15 cellular contexts compared by ENCODE assay signal in the genomic region with DNA sequence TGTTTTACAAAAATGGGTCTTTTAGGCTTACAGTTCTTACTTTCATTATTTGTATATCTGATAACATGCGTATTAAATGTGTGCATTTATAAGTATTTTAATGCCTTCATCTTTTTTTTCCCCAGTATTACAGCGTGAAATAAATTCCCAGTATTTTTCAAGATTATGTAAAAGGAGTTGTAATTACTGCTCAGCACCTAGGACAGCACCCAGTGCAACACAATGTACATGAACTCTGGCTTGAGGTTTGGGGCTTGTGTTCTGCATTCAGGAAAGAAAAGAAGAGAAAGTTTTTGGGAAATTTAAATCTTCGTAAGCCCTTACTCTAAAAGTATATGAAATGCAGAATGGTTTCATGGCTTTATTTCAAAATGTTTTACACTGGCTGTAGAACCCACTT. TPM values are rescaled to one million over a fixed set of nuclear protein-coding genes. Genes with fewer than 3 reads are reported as not detected.
DNase-seq lines count a peak whose midpoint lies in the region; ATAC-seq, FAIRE-seq and TF ChIP-seq lines count a peak whose summit lies in the region.
"Had no signal": no experiment of that assay in that cellular context is flagged by ENCODE, and none has a peak within 500 bp of the region (broad histone marks: within the 10 kb centered on the region; RNA-seq: fewer than 3 reads in every experiment).

No MANE protein-coding gene starts in this region.

- H3K4me1 ChIP-seq in A549: no peaks in the 10 kb centered on the region
- no peaks in the 10 kb centered on the region for H3K4me1 ChIP-seq in HEK293 (ENCODE audit: control insufficient read depth, insufficient read depth, low read length)
- H3K4me1 ChIP-seq: BLaER1 treated with 17β-estradiol and CSF1 and Interleukin-3, amounts not matched to agents 10 nM and 100 nM had no signal

- DNase-seq in A549 (ENCODE audit: low read depth in 1 of 2, low spot score in 1 of 2): peak in 1 of 2 experiments; percentile 19
- DNase-seq in activated CD8-positive, alpha-beta T cell treated with anti-CD3 and anti-CD28 coated beads for 36 hours: peak; percentile 6
- DNase-seq in glomerular visceral epithelial cell (ENCODE audit: extremely low spot score): peak; percentile 11
- no peak for DNase-seq in mesothelial cell of epicardium (ENCODE audit: low spot score in 2 of 2, unreplicated experiment in 2 of 2)
- DNase-seq in NCI-H1092 (lab: John Stamatoyannopoulos, UW): no peak
- DNase-seq in T1000 (lab: John Stamatoyannopoulos, UW): no peak
- DNase-seq in activated CD4-positive, alpha-beta T cell treated with anti-CD3 and anti-CD28 coated beads for 48 hours: no peak
- DNase-seq: activated T-cell treated with anti-CD3 and anti-CD28 coated beads, Interleukin-2, amount 50 U/mL, for 1 hour; NCI-H1436 had no signal

- CTCF ChIA-PET in A549 (lab: Yijun Ruan, JAX): interaction anchor here (1.1 kb wide), 1 partner anchor 17 kb away, joined by 3 read pairs; a partner anchor contains a TSS
- CTCF ChIA-PET in HEK293 (lab: Yijun Ruan, JAX): no interaction called here
- CTCF ChIA-PET in activated CD8-positive, alpha-beta T cell treated with anti-CD3 and anti-CD28 coated beads for 36 hours (lab: Charles Lee): no interaction called here

- no peaks in the 10 kb centered on the region for H3K9me3 Mint-ChIP-seq in activated CD8-positive, alpha-beta T cell treated with anti-CD3 and anti-CD28 coated beads for 36 hours
- H3K9me3 Mint-ChIP-seq in mesothelial cell of epicardium: no peaks in the 10 kb centered on the region
- H3K9me3 Mint-ChIP-seq: memory B cell; T-helper 2 cell treated with Interferon-gamma antibody and Interleukin-4, amounts not matched to agents 5 μg/mL and 100 μg/mL, for 36 hours had no signal

- no peak for ATAC-seq in A549
- no peak for ATAC-seq in activated CD8-positive, alpha-beta T cell treated with anti-CD3 and anti-CD28 coated beads for 36 hours

- 96% methylated on average over 3 of the region's 3 CpGs for WGBS in A549 (ENCODE audit: missing lambda C conversion rate)

- no peak overlapping the region for H3K4me3 Mint-ChIP-seq in activated CD8-positive, alpha-beta T cell treated with anti-CD3 and anti-CD28 coated beads for 36 hours
- H3K4me3 Mint-ChIP-seq in mesothelial cell of epicardium: no peak overlapping the region
- H3K4me3 Mint-ChIP-seq: memory B cell; T-helper 2 cell treated with Interferon-gamma antibody and Interleukin-4, amounts not matched to agents 5 μg/mL and 100 μg/mL, for 36 hours had no signal

- TF ChIP-seq CTCF in A549 (IDR thresholded peaks at IDR 0.05): no peak
- no peak for TF ChIP-seq CTCF in HEK293 (tag by site-specific recombination; IDR thresholded peaks at IDR 0.05)
- TF ChIP-seq CTCF in activated CD8-positive, alpha-beta T cell treated with anti-CD3 and anti-CD28 coated beads for 36 hours (IDR thresholded peaks at IDR 0.05): no peak
- no peak for TF ChIP-seq CTCF in mesothelial cell of epicardium (IDR thresholded peaks at IDR 0.05; ENCODE audit: unreplicated experiment)

- no peak overlapping the region for H3K4me2 ChIP-seq in A549
- H3K4me2 ChIP-seq: BLaER1 treated with 17β-estradiol and CSF1 and Interleukin-3, amounts not matched to agents 10 nM and 100 nM had no signal

- no peak for TF ChIP-seq RAD21 in A549 (conservative IDR thresholded peaks at IDR 0.05 in 1 of 2, IDR thresholded peaks at IDR 0.05 in 1 of 2)

- H3K36me3 ChIP-seq in HEK293 (ENCODE audit: control insufficient read depth in 2 of 2, insufficient read depth in 1 of 2, low read length in 2 of 2): peaks cover 15 to 33% of the 10 kb centered on the region in 2 experiments

- no peak overlapping the region for H3K4me3 ChIP-seq in A549
- no peak overlapping the region for H3K4me3 ChIP-seq in HEK293 (ENCODE audit: low read depth, low read length)
- H3K4me3 ChIP-seq: BLaER1 treated with 17β-estradiol and CSF1 and Interleukin-3, amounts not matched to agents 10 nM and 100 nM had no signal

- peaks cover 62% of the 10 kb centered on the region for H3K4me1 Mint-ChIP-seq in activated CD8-positive, alpha-beta T cell treated with anti-CD3 and anti-CD28 coated beads for 36 hours (ENCODE audit: low read depth)
- H3K4me1 Mint-ChIP-seq in mesothelial cell of epicardium: peaks cover 3% of the 10 kb centered on the region

- POLR2A ChIA-PET in A549 (lab: Yijun Ruan, JAX): no interaction called here
- POLR2A ChIA-PET in HEK293 (lab: Yijun Ruan, JAX): no interaction called here
- POLR2A ChIA-PET in activated CD8-positive, alpha-beta T cell treated with anti-CD3 and anti-CD28 coated beads for 36 hours (lab: Charles Lee): no interaction called here

- TF ChIP-seq EP300 in A549 (IDR thresholded peaks at IDR 0.05): no peak

- no peak for FAIRE-seq in A549 (lab: Jason Lieb, UNC)
- FAIRE-seq: frontal cortex had no signal

- no peaks in the 10 kb centered on the region for H3K27me3 Mint-ChIP-seq in activated CD8-positive, alpha-beta T cell treated with anti-CD3 and anti-CD28 coated beads for 36 hours
- H3K27me3 Mint-ChIP-seq in mesothelial cell of epicardium (ENCODE audit: low read depth): no peaks in the 10 kb centered on the region
- H3K27me3 Mint-ChIP-seq: memory B cell, progenitor cell of endocrine pancreas had no signal

- no peak for TF ChIP-seq POLR2A in A549 (IDR thresholded peaks at IDR 0.05; ENCODE audit: low read length)

- intact Hi-C loops in activated CD8-positive, alpha-beta T cell treated with anti-CD3 and anti-CD28 coated beads for 36 hours (cut with micrococcal nuclease): no loop called here

- no peak overlapping the region for H3K27ac Mint-ChIP-seq in activated CD8-positive, alpha-beta T cell treated with anti-CD3 and anti-CD28 coated beads for 36 hours
- H3K27ac Mint-ChIP-seq in mesothelial cell of epicardium: no peak overlapping the region
- H3K27ac Mint-ChIP-seq: memory B cell; progenitor cell of endocrine pancreas; T-helper 2 cell treated with Interferon-gamma antibody and Interleukin-4, amounts not matched to agents 5 μg/mL and 100 μg/mL, for 36 hours had no signal

- H3K27ac ChIP-seq in A549 (no peak overlapping the region), HEK293 (ENCODE audit: extremely low read depth, low read depth, low read length) (no peak overlapping the region)
- H3K27ac ChIP-seq: BLaER1 treated with 17β-estradiol and CSF1 and Interleukin-3, amounts not matched to agents 10 nM and 100 nM had no signal

- H3K36me3 Mint-ChIP-seq in activated CD8-positive, alpha-beta T cell treated with anti-CD3 and anti-CD28 coated beads for 36 hours (ENCODE audit: low read depth): peaks cover 52% of the 10 kb centered on the region
- H3K36me3 Mint-ChIP-seq in mesothelial cell of epicardium: peaks cover 38% of the 10 kb centered on the region

- no peaks in the 10 kb centered on the region for H3K9me3 ChIP-seq in A549
- H3K9me3 ChIP-seq in HEK293 (ENCODE audit: control insufficient read depth, insufficient read depth, low read depth, low read length): no peaks in the 10 kb centered on the region
- H3K9me3 ChIP-seq: BLaER1 treated with 17β-estradiol and CSF1 and Interleukin-3, amounts not matched to agents 10 nM and 100 nM had no signal

TF ChIP-seq in A549, 52 proteins besides CTCF, POLR2A, EP300 and RAD21 (continues in another document):
- TF ChIP-seq PHF8 (IDR thresholded peaks at IDR 0.05; ENCODE audit: borderline replicate concordance, low read depth): no peak
- TF ChIP-seq EHMT2 (IDR thresholded peaks at IDR 0.05; ENCODE audit: low read depth): peak; percentile 88; the same call in 1 of the 2 replicates
- no peak for TF ChIP-seq ZFP36 (IDR thresholded peaks at IDR 0.05; ENCODE audit: borderline replicate concordance, partially characterized antibody)
- no peak for TF ChIP-seq HOXB13 (CRISPR knock-in tag; IDR thresholded peaks at IDR 0.05; ENCODE audit: low read depth)
- 0 out of 2 replicates have a peak, but pooled peaks have one; percentile 59 for TF ChIP-seq ZSCAN20 (CRISPR knock-in tag; IDR thresholded peaks at IDR 0.05)
- TF ChIP-seq BHLHE40 (IDR thresholded peaks at IDR 0.05; ENCODE audit: low read depth, low read length): no peak
- TF ChIP-seq, protein P1, sequence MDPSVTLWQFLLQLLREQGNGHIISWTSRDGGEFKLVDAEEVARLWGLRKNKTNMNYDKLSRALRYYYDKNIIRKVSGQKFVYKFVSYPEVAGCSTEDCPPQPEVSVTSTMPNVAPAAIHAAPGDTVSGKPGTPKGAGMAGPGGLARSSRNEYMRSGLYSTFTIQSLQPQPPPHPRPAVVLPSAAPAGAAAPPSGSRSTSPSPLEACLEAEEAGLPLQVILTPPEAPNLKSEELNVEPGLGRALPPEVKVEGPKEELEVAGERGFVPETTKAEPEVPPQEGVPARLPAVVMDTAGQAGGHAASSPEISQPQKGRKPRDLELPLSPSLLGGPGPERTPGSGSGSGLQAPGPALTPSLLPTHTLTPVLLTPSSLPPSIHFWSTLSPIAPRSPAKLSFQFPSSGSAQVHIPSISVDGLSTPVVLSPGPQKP (IDR thresholded peaks at IDR 0.05; ENCODE audit: low read depth, low read length): no peak

RNA-seq across cellular contexts. Expression of a gene that starts 16.7 kb away (rescaled TPM):
- 148 and 160 TPM in 2 replicates for polyA plus RNA-seq in A549 (2011; rRNA removed)
- polyA plus RNA-seq in A549 (2012; cell fraction: cytosol; rRNA removed): 26.5 and 30.7 TPM in 2 replicates
- 33.6 and 51.8 TPM in 2 replicates for polyA plus RNA-seq in A549 (2012; cell fraction: nucleus; rRNA removed)
- polyA plus RNA-seq in A549 (2017; fragmentation: RNase III; extraction: RNeasy Plus Mini Kit Qiagen cat#74134 plus additional on column Dnase treatment): 74.2 to 81.1 TPM (median 75.6 TPM) in 3 replicates
- 151 and 184 TPM in 2 replicates for polyA minus RNA-seq in A549 (2011; rRNA and poly(A)+ RNA removed)
- total RNA-seq in activated CD8-positive, alpha-beta T cell treated with anti-CD3 and anti-CD28 coated beads for 36 hours: 10 to 100 TPM; 81.1 to 86.0 TPM
- 207 to 211 TPM (median 208 TPM) in 3 replicates for total RNA-seq in mesothelial cell of epicardium

Comparison
In these comparisons a context has a peak if more than half of its experiments do, and no peak if none do; other contexts are left out.
1. DNase-seq: peak in activated CD8-positive, alpha-beta T cell treated with anti-CD3 and anti-CD28 coated beads for 36 hours (single experiment) and glomerular visceral epithelial cell (single experiment); none in mesothelial cell of epicardium (0 of 2), NCI-H1092 (single experiment), T1000 (single experiment) and activated CD4-positive, alpha-beta T cell treated with anti-CD3 and anti-CD28 coated beads for 48 hours (single experiment).